ENCODE assay signal across 11 cellular contexts in genomic region chr16:50203681-50204080, GRCh38. TPM values are rescaled to one million over a fixed set of nuclear protein-coding genes. Genes with fewer than 3 reads are reported as not detected.
DNase-seq lines count a peak whose midpoint lies in the region; ATAC-seq and TF ChIP-seq lines count a peak whose summit lies in the region.
"Had no signal": no experiment of that assay in that cellular context is flagged by ENCODE, and none has a peak within 500 bp of the region (broad histone marks: within the 10 kb centered on the region; RNA-seq: fewer than 3 reads in every experiment).

No MANE protein-coding gene starts in this region.

- H3K9me3 ChIP-seq in tibial artery: no peaks in the 10 kb centered on the region

- no peak for DNase-seq in activated T-cell treated with anti-CD3 and anti-CD28 coated beads, Interleukin-2, amount 50 U/mL, for 24 hours
- no peak for DNase-seq in activated T-cell treated with anti-CD3 and anti-CD28 coated beads for 4 hours
- DNase-seq in mesothelial cell of epicardium (ENCODE audit: low spot score in 2 of 2, unreplicated experiment in 2 of 2): no peak
- no peak for DNase-seq in tibial artery
- DNase-seq in posterior cingulate gyrus: no peak
- DNase-seq in activated naive CD4-positive, alpha-beta T cell treated with anti-CD3 and anti-CD28 coated beads, Interleukin-2, amount 50 U/mL, for 16 hours: no peak
- DNase-seq: activated CD8-positive, alpha-beta T cell treated with anti-CD3 and anti-CD28 coated beads for 36 hours; NCI-H526 treated with DMSO at 0.1 percent for 48 hours had no signal

- intact Hi-C loops in tibial artery (cut with DNase I; ENCODE audit: low total_unique reads) (loop anchor here (5.0 to 10.0 kb wide), 3 partner anchors 46 to 1286 kb away; partner anchors contain the start of gene CYLD), posterior cingulate gyrus (cut with DNase I) (no loop called here)

- peak overlapping the region; percentile 61 to 63 for H3K27ac ChIP-seq in tibial artery

- H3K4me3 ChIP-seq in tibial artery: no peak overlapping the region
- H3K4me3 ChIP-seq: GM23338 had no signal

- H3K4me1 Mint-ChIP-seq in activated T-cell treated with anti-CD3 and anti-CD28 coated beads, Interleukin-2, amount 50 U/mL, for 24 hours (ENCODE audit: low read depth): peaks cover 69% of the 10 kb centered on the region
- H3K4me1 Mint-ChIP-seq in brain (peaks cover 53% of the 10 kb centered on the region), mesothelial cell of epicardium (peaks cover 35% of the 10 kb centered on the region)

- peaks cover 0 to 81% (median 56%) of the 10 kb centered on the region in 4 donors for H3K4me1 ChIP-seq in tibial artery

- H3K27ac Mint-ChIP-seq in activated T-cell treated with anti-CD3 and anti-CD28 coated beads, Interleukin-2, amount 50 U/mL, for 24 hours: peak overlapping the region; percentile 4
- H3K27ac Mint-ChIP-seq in brain (peak overlapping the region in 3 of 5 experiments; percentile 16 to 71 (median 34)), mesothelial cell of epicardium (peak overlapping the region; percentile 96)
- H3K27ac Mint-ChIP-seq: activated CD8-positive, alpha-beta T cell treated with anti-CD3 and anti-CD28 coated beads for 36 hours had no signal

- H3K27me3 ChIP-seq in tibial artery: no peaks in the 10 kb centered on the region

- H3K36me3 Mint-ChIP-seq in activated T-cell treated with anti-CD3 and anti-CD28 coated beads, Interleukin-2, amount 50 U/mL, for 24 hours (ENCODE audit: low read depth): no peaks in the 10 kb centered on the region
- H3K36me3 Mint-ChIP-seq in brain (peaks cover 15% of the 10 kb centered on the region), mesothelial cell of epicardium (no peaks in the 10 kb centered on the region)

- H3K4me3 Mint-ChIP-seq in activated T-cell treated with anti-CD3 and anti-CD28 coated beads, Interleukin-2, amount 50 U/mL, for 24 hours: no peak overlapping the region
- H3K4me3 Mint-ChIP-seq in brain: no peak overlapping the region
- no peak overlapping the region for H3K4me3 Mint-ChIP-seq in mesothelial cell of epicardium
- H3K4me3 Mint-ChIP-seq: activated CD8-positive, alpha-beta T cell treated with anti-CD3 and anti-CD28 coated beads for 36 hours; GM23338 had no signal

- TF ChIP-seq CTCF in brain (conservative IDR thresholded peaks at IDR 0.05) (no peak), mesothelial cell of epicardium (IDR thresholded peaks at IDR 0.05; ENCODE audit: unreplicated experiment) (no peak), tibial artery (IDR thresholded peaks at IDR 0.05) (no peak)

- no peak for ATAC-seq in HG03025 (IDR thresholded peaks at IDR 0.05; ENCODE audit: low FRiP score, unreplicated experiment)
- ATAC-seq: activated CD8-positive, alpha-beta T cell treated with anti-CD3 and anti-CD28 coated beads for 36 hours; GM23338 had no signal

- H3K9me3 Mint-ChIP-seq in activated T-cell treated with anti-CD3 and anti-CD28 coated beads, Interleukin-2, amount 50 U/mL, for 24 hours: no peaks in the 10 kb centered on the region
- peaks cover 0 to 14% (median 3%) of the 10 kb centered on the region in 5 experiments for H3K9me3 Mint-ChIP-seq in brain
- H3K9me3 Mint-ChIP-seq in mesothelial cell of epicardium: peaks cover 6% of the 10 kb centered on the region
- H3K9me3 Mint-ChIP-seq: activated CD8-positive, alpha-beta T cell treated with anti-CD3 and anti-CD28 coated beads for 36 hours; GM23338 had no signal

- no peaks in the 10 kb centered on the region for H3K36me3 ChIP-seq in tibial artery

- H3K27me3 Mint-ChIP-seq in activated T-cell treated with anti-CD3 and anti-CD28 coated beads, Interleukin-2, amount 50 U/mL, for 24 hours: no peaks in the 10 kb centered on the region
- H3K27me3 Mint-ChIP-seq in brain: no peaks in the 10 kb centered on the region
- H3K27me3 Mint-ChIP-seq in mesothelial cell of epicardium (ENCODE audit: low read depth): no peaks in the 10 kb centered on the region
- H3K27me3 Mint-ChIP-seq: activated CD8-positive, alpha-beta T cell treated with anti-CD3 and anti-CD28 coated beads for 36 hours had no signal

RNA-seq across cellular contexts. Expression of gene TENT4B, which starts 50.6 kb away (rescaled TPM):
- polyA plus RNA-seq in brain (ENCODE audit: insufficient read depth, low read depth, low replicate concordance): 5.9 TPM
- total RNA-seq in mesothelial cell of epicardium: 10.9 to 11.5 TPM (median 11.3 TPM) in 3 replicates

Comparison
In these comparisons a context has a peak if more than half of its experiments do, and no peak if none do; other contexts are left out.
1. H3K27ac Mint-ChIP-seq: peak in every context shown above with its lines; median percentile 96 in mesothelial cell of epicardium; 34 in brain; 4 in activated T-cell treated with anti-CD3 and anti-CD28 coated beads, Interleukin-2, amount 50 U/mL, for 24 hours.